In the genomic region with DNA sequence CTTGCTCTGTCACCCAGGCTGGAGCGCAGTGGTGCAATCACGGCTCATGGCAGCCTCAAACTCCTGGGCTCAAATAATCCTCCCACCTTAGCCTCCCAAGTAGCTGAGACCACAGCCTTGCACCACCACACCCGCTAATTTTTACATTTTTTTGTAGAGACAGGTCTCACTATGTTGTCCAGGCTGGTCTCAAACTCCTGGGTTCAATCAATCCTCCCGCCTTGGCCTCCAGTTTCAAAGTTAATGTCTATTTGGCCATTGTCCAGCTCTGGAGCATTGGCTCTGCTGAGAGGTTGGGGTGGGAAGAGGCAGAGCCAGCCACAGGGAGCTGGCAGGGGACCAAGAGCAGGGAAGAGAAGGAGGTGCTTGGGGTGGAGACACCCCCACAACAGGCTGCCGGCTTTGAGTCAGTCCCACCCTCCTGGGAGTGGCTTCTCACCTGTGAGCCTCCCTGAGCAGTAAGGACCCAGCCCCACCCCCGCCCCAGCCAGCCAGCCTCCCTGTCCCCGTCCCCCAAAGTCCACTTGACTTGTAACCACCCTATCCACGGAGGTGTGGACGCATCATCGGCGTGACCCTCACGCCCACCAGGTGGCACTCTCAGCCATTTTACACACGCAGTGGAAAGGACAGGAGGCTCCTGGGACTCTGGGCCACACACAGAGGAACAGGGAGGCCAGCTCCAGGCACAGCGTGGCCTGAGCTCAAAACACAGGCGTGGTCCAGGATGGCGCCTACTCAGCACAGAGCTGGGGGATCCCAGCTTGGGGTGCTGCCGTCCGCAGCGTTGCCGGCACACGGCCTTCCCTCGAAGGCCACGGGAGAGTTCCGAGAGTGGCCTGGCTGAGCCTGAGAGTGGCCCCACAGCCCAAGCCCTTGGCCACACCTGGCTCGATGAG, we compare ENCODE assay signal across 8 cellular contexts. TPM values are rescaled to one million over a fixed set of nuclear protein-coding genes. Genes with fewer than 3 reads are reported as not detected.
DNase-seq lines count a peak whose midpoint lies in the region; ATAC-seq, FAIRE-seq and TF ChIP-seq lines count a peak whose summit lies in the region.
"Had no signal": no experiment of that assay in that cellular context is flagged by ENCODE, and none has a peak within 500 bp of the region (broad histone marks: within the 10 kb centered on the region; RNA-seq: fewer than 3 reads in every experiment).

No MANE protein-coding gene starts in this region.

- peak; percentile 80 for TF ChIP-seq CTCF in GM13976 (IDR thresholded peaks at IDR 0.05; ENCODE audit: borderline replicate concordance, control extremely low read depth, extremely low read depth, insufficient read depth, missing control alignments)
- TF ChIP-seq CTCF in VCaP (conservative IDR thresholded peaks at IDR 0.05), result peak; percentile 92
- TF ChIP-seq CTCF in bronchial epithelial cell (IDR thresholded peaks at IDR 0.05; ENCODE audit: insufficient read depth, low read length, severe bottlenecking), result peak; percentile 65

- in situ Hi-C loops in GM13976 (cut with MboI; ENCODE audit: low sequenced_read_pairs, unreplicated experiment), result no loop called here

- no peak for ATAC-seq in HG02588 (IDR thresholded peaks at IDR 0.05; ENCODE audit: unreplicated experiment)

- H3K4me3 ChIP-seq in bronchial epithelial cell (ENCODE audit: low read depth, low read length), result no peak overlapping the region

- H3K27me3 ChIP-seq in bronchial epithelial cell (ENCODE audit: control insufficient read depth, insufficient read depth, low read length), result peaks cover 1% of the 10 kb centered on the region

- H3K36me3 ChIP-seq in bronchial epithelial cell (ENCODE audit: control insufficient read depth, insufficient read depth, low read length), result no peaks in the 10 kb centered on the region

- H3K27ac ChIP-seq in VCaP, result peak overlapping the region; percentile 58; the same call in 1 of the 2 replicates

- DNase-seq in GM13976 (ENCODE audit: low spot score) (peak; percentile 87), NCI-H2107 (lab: John Stamatoyannopoulos, UW) (peak; percentile 59), bronchial epithelial cell (ENCODE audit: low read depth) (peak; percentile 55), islet precursor cell (peak; percentile 94)
- peak; percentile 15 to 52 (median 32) for DNase-seq in stimulated activated CD4-positive, alpha-beta T cell treated with anti-CD3 and anti-CD28 coated beads, Interleukin-1b, Interleukin-23, amount 100 ng/mL, for 24 hours (ENCODE audit: low read depth in 4 of 4, low spot score in 1 of 4)

- FAIRE-seq in bronchial epithelial cell (lab: Jason Lieb, UNC), result no peak

RNA-seq across cellular contexts. Expression of a gene that starts 22.8 kb away (rescaled TPM):
- not detected in 2 replicates for total RNA-seq in bronchial epithelial cell
- total RNA-seq: mononuclear cell had no signal

RNA-seq across cellular contexts. Expression of a gene that starts 23.5 kb away (rescaled TPM):
- 0.51 and 0.79 TPM in 2 replicates for total RNA-seq in bronchial epithelial cell

Comparison
In these comparisons a context has a peak if more than half of its experiments do, and no peak if none do; other contexts are left out.
1. DNase-seq: peak in every context shown above with its lines; median percentile 94 in islet precursor cell; 87 in GM13976; 59 in NCI-H2107; 55 in bronchial epithelial cell; 32 in stimulated activated CD4-positive, alpha-beta T cell treated with anti-CD3 and anti-CD28 coated beads, Interleukin-1b, Interleukin-23, amount 100 ng/mL, for 24 hours.